34 cellular contexts compared by ENCODE assay signal in genomic region chr4:54593795-54594194, GRCh38.
"Had no signal": no experiment of that assay in that cellular context is flagged by ENCODE, and none has a peak within 500 bp of the region (broad histone marks: within the 10 kb centered on the region; RNA-seq: fewer than 3 reads in every experiment).

No MANE protein-coding gene starts in this region.

- H3K4me3 ChIP-seq: adrenal gland, body of pancreas, breast epithelium had no signal

- H3K36me3 Mint-ChIP-seq: activated CD4-positive, alpha-beta memory T cell treated with anti-CD3 and anti-CD28 coated beads for 36 hours; activated naive CD4-positive, alpha-beta T cell treated with anti-CD3 and anti-CD28 coated beads, Interleukin-2, amount 10 ng/mL, durations not matched to agents 7 days and 5 days; activated naive CD4-positive, alpha-beta T cell treated with anti-CD3 and anti-CD28 coated beads, Interleukin-2, amount 50 U/mL, for 24 hours; activated naive CD8-positive, alpha-beta T cell treated with anti-CD3 and anti-CD28 coated beads for 36 hours had no signal

- H3K9me3 ChIP-seq: adrenal gland, body of pancreas, breast epithelium had no signal

- H3K36me3 ChIP-seq: adrenal gland, brain microvascular endothelial cell, breast epithelium had no signal

- DNase-seq: activated B cell treated with CpG ODN at 0.5 μM for 24 hours; activated CD4-positive, alpha-beta memory T cell treated with anti-CD3 and anti-CD28 coated beads for 36 hours; activated CD4-positive, alpha-beta T cell treated with anti-CD3 and anti-CD28 coated beads for 4 hours; activated CD4-positive, alpha-beta T cell treated with anti-CD3 and anti-CD28 coated beads, Interleukin-2, amount 10 ng/mL, durations not matched to agents 24 days and 14 days; activated CD4-positive, alpha-beta T cell treated with anti-CD3 and anti-CD28 coated beads, Interleukin-2, amount 50 U/mL, for 1 hour; activated CD4-positive, alpha-beta T cell treated with anti-CD3 and anti-CD28 coated beads, Interleukin-2, amount 50 U/mL, for 4 hours; activated CD4-positive, CD25-positive, alpha-beta regulatory T cell treated with anti-CD3 and anti-CD28 coated beads, Interleukin-2, amount 50 U/mL, for 72 hours; activated CD8-positive, alpha-beta memory T cell treated with anti-CD3 and anti-CD28 coated beads, Interleukin-2, amount 50 U/mL, for 4 hours; activated CD8-positive, alpha-beta T cell treated with anti-CD3 and anti-CD28 coated beads for 36 hours; activated effector memory CD4-positive, alpha-beta T cell treated with Interleukin-2 at 50 U/mL for 16 hours; activated gamma-delta T cell; activated naive CD4-positive, alpha-beta T cell treated with anti-CD3 and anti-CD28 coated beads, Interleukin-2, amount 10 ng/mL, durations not matched to agents 7 days and 5 days; activated naive CD4-positive, alpha-beta T cell treated with Interleukin-2 at 50 U/mL for 16 hours; activated naive CD8-positive, alpha-beta T cell treated with anti-CD3 and anti-CD28 coated beads for 36 hours; activated T-cell treated with anti-CD3 and anti-CD28 coated beads for 4 hours; activated T-cell treated with anti-CD3 and anti-CD28 coated beads, Interleukin-2, amount 50 U/mL, for 1 hour; activated T-cell treated with anti-CD3 and anti-CD28 coated beads, Interleukin-2, amount 50 U/mL, for 4 hours; adrenal gland; amniotic stem cell; aorta; body of pancreas; brain microvascular endothelial cell; central memory CD4-positive, alpha-beta T cell; T-helper 1 cell; T-helper 2 cell; T-helper 9 cell had no signal

- H3K4me3 Mint-ChIP-seq: activated B cell treated with CpG ODN at 0.5 μM for 24 hours; activated CD4-positive, alpha-beta memory T cell treated with anti-CD3 and anti-CD28 coated beads for 36 hours; activated CD4-positive, alpha-beta T cell treated with anti-CD3 and anti-CD28 coated beads, Interleukin-2, amount 10 ng/mL, durations not matched to agents 24 days and 14 days; activated CD8-positive, alpha-beta T cell treated with anti-CD3 and anti-CD28 coated beads for 36 hours; activated naive CD4-positive, alpha-beta T cell treated with anti-CD3 and anti-CD28 coated beads, Interleukin-2, amount 10 ng/mL, durations not matched to agents 7 days and 5 days; activated naive CD4-positive, alpha-beta T cell treated with anti-CD3 and anti-CD28 coated beads, Interleukin-2, amount 50 U/mL, for 24 hours; activated naive CD8-positive, alpha-beta T cell treated with anti-CD3 and anti-CD28 coated beads for 36 hours; activated T-cell treated with anti-CD3 and anti-CD28 coated beads, Interleukin-2, amount 50 U/mL, for 4 hours; T-helper 1 cell treated with Interleukin-12 subunit alpha and Interleukin-12 subunit beta and Interleukin-4 antibody, amounts not matched to agents 30 μg/mL and 1 μg/mL, for 36 hours; T-helper 2 cell treated with Interferon-gamma antibody and Interleukin-4, amounts not matched to agents 5 μg/mL and 100 μg/mL, for 36 hours had no signal

- H3K27ac Mint-ChIP-seq: activated B cell treated with CpG ODN at 0.5 μM for 24 hours; activated CD4-positive, alpha-beta memory T cell treated with anti-CD3 and anti-CD28 coated beads for 36 hours; activated CD4-positive, alpha-beta T cell treated with anti-CD3 and anti-CD28 coated beads, Interleukin-2, amount 10 ng/mL, durations not matched to agents 24 days and 14 days; activated CD8-positive, alpha-beta T cell treated with anti-CD3 and anti-CD28 coated beads for 36 hours; activated naive CD4-positive, alpha-beta T cell treated with anti-CD3 and anti-CD28 coated beads, Interleukin-2, amount 10 ng/mL, durations not matched to agents 7 days and 5 days; activated naive CD4-positive, alpha-beta T cell treated with anti-CD3 and anti-CD28 coated beads, Interleukin-2, amount 50 U/mL, for 24 hours; activated naive CD8-positive, alpha-beta T cell treated with anti-CD3 and anti-CD28 coated beads for 36 hours; activated T-helper 2 cell treated with anti-CD3 and anti-CD28 coated beads, Interferon-gamma antibody, Interleukin-2, Interleukin-4, amounts not matched to agents 10 μg/mL and 5 μg/mL and 100 μg/mL, durations not matched to agents 14 hours and 24 hours and 36 hours; T-helper 1 cell treated with Interleukin-12 subunit alpha and Interleukin-12 subunit beta and Interleukin-4 antibody, amounts not matched to agents 30 μg/mL and 1 μg/mL, for 36 hours; T-helper 2 cell treated with Interferon-gamma antibody and Interleukin-4, amounts not matched to agents 5 μg/mL and 100 μg/mL, for 36 hours had no signal

- H3K27me3 Mint-ChIP-seq: activated B cell treated with CpG ODN at 0.5 μM for 24 hours; activated CD4-positive, alpha-beta T cell treated with anti-CD3 and anti-CD28 coated beads, Interleukin-2, amount 10 ng/mL, durations not matched to agents 24 days and 14 days; activated naive CD4-positive, alpha-beta T cell treated with anti-CD3 and anti-CD28 coated beads, Interleukin-2, amount 10 ng/mL, durations not matched to agents 7 days and 5 days had no signal

- H3K27ac ChIP-seq: adrenal gland, body of pancreas, brain microvascular endothelial cell, breast epithelium, VCaP had no signal

- H3K27me3 ChIP-seq: adrenal gland, body of pancreas, brain microvascular endothelial cell, breast epithelium had no signal

- ATAC-seq: activated CD8-positive, alpha-beta T cell treated with anti-CD3 and anti-CD28 coated beads for 36 hours; activated T-cell treated with anti-CD3 and anti-CD28 coated beads, Interleukin-2, amount 50 U/mL, for 4 hours; body of pancreas had no signal

- H3K4me1 Mint-ChIP-seq: activated B cell treated with CpG ODN at 0.5 μM for 24 hours; activated CD4-positive, alpha-beta T cell treated with anti-CD3 and anti-CD28 coated beads, Interleukin-2, amount 10 ng/mL, durations not matched to agents 24 days and 14 days; activated naive CD4-positive, alpha-beta T cell treated with anti-CD3 and anti-CD28 coated beads, Interleukin-2, amount 10 ng/mL, durations not matched to agents 7 days and 5 days; activated naive CD4-positive, alpha-beta T cell treated with anti-CD3 and anti-CD28 coated beads, Interleukin-2, amount 50 U/mL, for 24 hours; activated naive CD8-positive, alpha-beta T cell treated with anti-CD3 and anti-CD28 coated beads for 36 hours had no signal

- FAIRE-seq: astrocyte, TTC549 had no signal

- H3K4me1 ChIP-seq: adrenal gland, body of pancreas, breast epithelium had no signal

- H3K9me3 Mint-ChIP-seq: activated B cell treated with CpG ODN at 0.5 μM for 24 hours; activated CD4-positive, alpha-beta memory T cell treated with anti-CD3 and anti-CD28 coated beads for 36 hours; activated CD4-positive, alpha-beta T cell treated with anti-CD3 and anti-CD28 coated beads, Interleukin-2, amount 10 ng/mL, durations not matched to agents 24 days and 14 days; activated CD8-positive, alpha-beta T cell treated with anti-CD3 and anti-CD28 coated beads for 36 hours; activated naive CD4-positive, alpha-beta T cell treated with anti-CD3 and anti-CD28 coated beads, Interleukin-2, amount 10 ng/mL, durations not matched to agents 7 days and 5 days; activated naive CD4-positive, alpha-beta T cell treated with anti-CD3 and anti-CD28 coated beads, Interleukin-2, amount 50 U/mL, for 24 hours; activated naive CD8-positive, alpha-beta T cell treated with anti-CD3 and anti-CD28 coated beads for 36 hours; activated T-cell treated with anti-CD3 and anti-CD28 coated beads, Interleukin-2, amount 50 U/mL, for 4 hours; activated T-helper 2 cell treated with anti-CD3 and anti-CD28 coated beads, Interferon-gamma antibody, Interleukin-2, Interleukin-4, amounts not matched to agents 10 μg/mL and 5 μg/mL and 100 μg/mL, durations not matched to agents 14 hours and 24 hours and 36 hours; T-helper 1 cell treated with Interleukin-12 subunit alpha and Interleukin-12 subunit beta and Interleukin-4 antibody, amounts not matched to agents 30 μg/mL and 1 μg/mL, for 36 hours; T-helper 2 cell treated with Interferon-gamma antibody and Interleukin-4, amounts not matched to agents 5 μg/mL and 100 μg/mL, for 36 hours had no signal
